ENCODE assay signal across 25 cellular contexts in the genomic region with DNA sequence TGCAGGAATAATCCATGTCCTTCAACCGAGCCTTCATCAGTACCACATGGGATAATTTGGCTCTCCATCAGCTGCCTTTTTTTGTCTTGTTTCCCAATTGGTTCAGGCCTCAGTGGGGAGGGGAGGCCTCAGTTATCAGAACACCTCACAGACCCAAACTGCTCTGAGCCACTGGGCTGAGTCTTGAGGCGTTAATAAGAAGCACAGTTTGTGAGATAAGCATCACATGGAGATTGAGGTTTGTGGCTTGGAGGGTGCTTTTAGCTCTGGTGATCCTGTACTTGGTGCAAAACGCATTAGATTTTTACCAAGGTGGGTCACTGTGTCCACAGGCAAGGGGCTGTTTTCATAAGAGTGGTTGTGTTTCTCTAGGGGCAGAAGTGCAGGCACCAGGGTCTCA.
"Had no signal": no experiment of that assay in that cellular context is flagged by ENCODE, and none has a peak within 500 bp of the region (broad histone marks: within the 10 kb centered on the region; RNA-seq: fewer than 3 reads in every experiment).

No MANE protein-coding gene starts in this region.

- H3K4me3 ChIP-seq: coronary artery, esophagus squamous epithelium, left ventricle myocardium inferior, lower lobe of right lung, mucosa of descending colon, prostate gland, sigmoid colon, thoracic aorta, tibial nerve, upper lobe of left lung had no signal

- DNase-seq: dermis blood vessel endothelial cell; effector memory CD4-positive, alpha-beta T cell; erythroblast; esophagus squamous epithelium; foreskin melanocyte; hypothalamus; immature natural killer cell; islet precursor cell; kidney glomerular epithelial cell; left colon; left ventricle myocardium inferior; lower lobe of right lung; mucosa of descending colon; naive B cell; right cardiac atrium; sigmoid colon; stimulated activated CD4-positive, alpha-beta T cell treated with anti-CD3 and anti-CD28 coated beads, Interleukin-2, amount 100 ng/mL, for 24 hours; stimulated activated CD4-positive, alpha-beta T cell treated with anti-CD3 and anti-CD28 coated beads, Interleukin-4, amount 100 ng/mL, for 24 hours; upper lobe of left lung had no signal

- ATAC-seq: left colon; lower lobe of right lung; mucosa of descending colon; natural killer cell treated with Interleukin-12 subunit alpha and Interleukin-12 subunit beta and Interleukin-15 and Interleukin-18, amount 100 ng/mL, for 72 hours; right cardiac atrium; stimulated activated effector memory CD8-positive, alpha-beta T cell treated with anti-CD3 and anti-CD28 coated beads, Interleukin-12 subunit alpha, Interleukin-12 subunit beta, amount 100 ng/mL, for 72 hours had no signal

- H3K4me1 ChIP-seq: esophagus squamous epithelium, left ventricle myocardium inferior, lower lobe of right lung, prostate gland, sigmoid colon, tibial nerve, upper lobe of left lung had no signal

- H3K27ac ChIP-seq: coronary artery, esophagus squamous epithelium, left ventricle myocardium inferior, lower lobe of right lung, prostate gland, sigmoid colon, thoracic aorta, tibial nerve, upper lobe of left lung had no signal

- H3K36me3 ChIP-seq: esophagus squamous epithelium, left ventricle myocardium inferior, lower lobe of right lung, prostate gland, sigmoid colon, thoracic aorta, tibial nerve, upper lobe of left lung had no signal

- H3K27me3 ChIP-seq: esophagus squamous epithelium, sigmoid colon, tibial nerve, upper lobe of left lung had no signal
